8 cellular contexts compared by ENCODE assay signal in the genomic region with DNA sequence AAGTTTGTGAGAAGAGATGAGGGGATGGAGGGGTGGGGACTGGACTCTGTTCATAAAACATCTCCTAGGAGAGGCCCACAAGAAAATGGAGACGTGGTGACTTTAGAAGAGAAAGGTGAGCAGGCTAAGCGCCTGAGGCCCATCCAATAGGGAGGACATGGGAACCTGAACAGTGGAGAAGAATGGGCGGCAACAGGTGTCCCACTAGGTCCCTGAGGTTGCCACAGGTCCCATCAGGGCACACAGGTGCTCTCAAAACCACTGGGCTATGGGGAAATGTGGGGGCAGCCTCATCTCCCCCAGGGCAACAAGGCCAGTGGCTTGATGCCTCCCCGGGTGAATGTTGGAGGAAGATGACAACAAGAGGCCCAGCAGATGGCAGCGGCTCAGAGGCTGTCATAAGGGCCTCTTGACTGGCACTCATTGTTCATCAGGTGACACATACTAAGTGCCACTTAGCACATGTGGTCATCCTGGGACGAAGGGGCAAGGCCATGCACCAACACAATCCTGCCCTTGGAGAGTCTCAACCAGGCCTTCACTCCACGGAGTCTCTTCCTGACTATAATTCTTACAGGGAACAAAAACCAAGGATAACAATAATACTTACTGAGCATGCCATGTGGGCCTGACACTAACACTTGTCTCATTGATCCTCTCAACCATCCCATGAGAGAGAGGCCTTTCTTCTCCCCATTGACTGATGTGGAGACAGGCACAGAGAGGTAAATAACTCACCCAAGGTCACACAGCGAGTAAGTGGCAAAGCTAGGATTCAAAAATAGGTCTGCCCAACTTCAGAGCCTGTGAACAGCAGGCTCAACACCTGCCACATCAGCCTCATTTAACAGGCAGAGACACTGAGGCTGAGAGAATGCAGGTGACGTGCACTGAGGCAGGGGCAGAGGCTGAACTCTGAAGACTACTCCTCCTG. TPM values are rescaled to one million over a fixed set of nuclear protein-coding genes. Genes with fewer than 3 reads are reported as not detected.
DNase-seq lines count a peak whose midpoint lies in the region; ATAC-seq and TF ChIP-seq lines count a peak whose summit lies in the region.

No MANE protein-coding gene starts in this region.

- no peak overlapping the region for H2AFZ ChIP-seq in neural progenitor cell (replicated peaks)

- no peaks in the 10 kb centered on the region for H3K36me3 ChIP-seq in neural progenitor cell

- no peaks in the 10 kb centered on the region for H3K27me3 ChIP-seq in neural progenitor cell

- H3K4me2 ChIP-seq in neural progenitor cell, result peak overlapping the region; percentile 67

- H3K9me3 Mint-ChIP-seq in neural progenitor cell, result no peaks in the 10 kb centered on the region

- H3K27ac ChIP-seq in neural progenitor cell, result peak overlapping the region; percentile 91

- peaks cover 85% of the 10 kb centered on the region for H3F3A ChIP-seq in neural progenitor cell (ENCODE audit: low read depth)

- peaks cover 98% of the 10 kb centered on the region for H3K4me1 ChIP-seq in neural progenitor cell

- H3K79me2 ChIP-seq in neural progenitor cell (ENCODE audit: low read depth), result peaks cover 11% of the 10 kb centered on the region

- no peak overlapping the region for H3K9ac ChIP-seq in neural progenitor cell

- H3K36me3 Mint-ChIP-seq in neural progenitor cell, result peaks cover 2% of the 10 kb centered on the region

- H3K4me1 Mint-ChIP-seq in neural progenitor cell, result peaks cover 92% of the 10 kb centered on the region

- no peaks in the 10 kb centered on the region for H4K20me1 ChIP-seq in neural progenitor cell (ENCODE audit: low read depth)

- ATAC-seq in HG02623 (IDR thresholded peaks at IDR 0.05; ENCODE audit: unreplicated experiment) (no peak), GM21515 (IDR thresholded peaks at IDR 0.05; ENCODE audit: unreplicated experiment) (no peak)

- peak overlapping the region; percentile 100 for H3K27ac Mint-ChIP-seq in neural progenitor cell

- no peaks in the 10 kb centered on the region for H3K9me3 ChIP-seq in neural progenitor cell (ENCODE audit: low read depth)

- H3K27me3 Mint-ChIP-seq in neural progenitor cell (ENCODE audit: insufficient read depth, low read depth), result peaks cover 11% of the 10 kb centered on the region

- DNase-seq in NCI-H146 (lab: John Stamatoyannopoulos, UW), result peak; percentile 32
- no peak for DNase-seq in NCI-H146 treated with DMSO at 0.1 percent for 48 hours (lab: John Stamatoyannopoulos, UW; ENCODE audit: unreplicated experiment)
- DNase-seq in NCI-H774 (lab: John Stamatoyannopoulos, UW), result peak; percentile 88
- peak; percentile 11 for DNase-seq in effector CD4-positive, alpha-beta T cell
- no peak for DNase-seq in neural progenitor cell (ENCODE audit: low spot score)
- DNase-seq in DMS114 treated with DMSO at 0.1 percent for 48 hours (lab: John Stamatoyannopoulos, UW; ENCODE audit: unreplicated experiment), result no peak

- TF ChIP-seq CTCF in neural progenitor cell (IDR thresholded peaks at IDR 0.05), result no peak

- H3K4me3 Mint-ChIP-seq in neural progenitor cell, result peak overlapping the region; percentile 81

- H3K4me3 ChIP-seq in neural progenitor cell, result peak overlapping the region; percentile 19

RNA-seq across cellular contexts. Expression of gene CUEDC1, which starts 38.0 kb away (rescaled TPM):
- total RNA-seq in neural progenitor cell (ENCODE audit: low replicate concordance), result 8.8 and 14.7 TPM in 2 replicates

Comparison
In these comparisons a context has a peak if more than half of its experiments do, and no peak if none do; other contexts are left out.
1. DNase-seq: peak in NCI-H146 (single experiment), NCI-H774 (single experiment) and effector CD4-positive, alpha-beta T cell (single experiment); none in NCI-H146 treated with DMSO at 0.1 percent for 48 hours (single experiment), neural progenitor cell (single experiment) and DMS114 treated with DMSO at 0.1 percent for 48 hours (single experiment).